In the genomic region with DNA sequence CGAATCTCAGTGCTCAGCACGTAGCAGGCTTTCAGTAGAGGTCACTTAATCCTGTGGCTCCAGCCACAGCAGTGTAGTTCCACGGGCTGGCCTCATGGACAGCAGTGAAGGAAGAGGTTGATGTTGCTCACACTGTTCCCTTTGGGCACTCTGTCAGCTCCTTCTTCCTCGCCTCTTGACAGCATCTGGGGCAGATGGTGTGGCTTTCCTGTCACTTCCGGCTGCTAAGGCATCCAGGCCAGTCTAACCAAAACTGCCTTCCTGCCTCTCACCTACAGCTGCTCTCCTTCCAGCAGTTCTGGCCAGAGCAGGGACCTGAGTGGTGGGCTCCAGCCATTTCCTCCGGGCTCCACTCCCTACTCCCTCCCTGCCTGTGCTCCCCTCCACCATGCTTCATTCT, we compare ENCODE assay signal across 12 cellular contexts. TPM values are rescaled to one million over a fixed set of nuclear protein-coding genes. Genes with fewer than 3 reads are reported as not detected.
"Had no signal": no experiment of that assay in that cellular context is flagged by ENCODE, and none has a peak within 500 bp of the region (broad histone marks: within the 10 kb centered on the region; RNA-seq: fewer than 3 reads in every experiment).

No MANE protein-coding gene starts in this region.

RNA-seq across cellular contexts. Expression of gene CLTRN, which starts 9.8 kb away (rescaled TPM):
- total RNA-seq: activated CD8-positive, alpha-beta T cell treated with anti-CD3 and anti-CD28 coated beads, Interleukin-2, amount 10 ng/mL, durations not matched to agents 7 days and 5 days; activated T-helper 1 cell treated with anti-CD3 and anti-CD28 coated beads, Interleukin-12 subunit alpha, Interleukin-12 subunit beta, Interleukin-2, Interleukin-4 antibody, amounts not matched to agents 30 ng/mL and 10 ng/mL and 1 ng/mL, durations not matched to agents 14 hours and 24 hours and 36 hours; ascending aorta; dermis microvascular lymphatic vessel endothelial cell; T-helper 1 cell treated with Interleukin-12 subunit alpha and Interleukin-12 subunit beta and Interleukin-4 antibody, amounts not matched to agents 30 ng/mL and 1 ng/mL, for 36 hours had no signal

RNA-seq across cellular contexts. Expression of gene ACE2, which starts 54.0 kb away (rescaled TPM):
- total RNA-seq: activated CD4-positive, alpha-beta memory T cell treated with anti-CD3 and anti-CD28 coated beads for 36 hours; activated CD4-positive, alpha-beta T cell treated with anti-CD3 and anti-CD28 coated beads for 36 hours; activated CD4-positive, alpha-beta T cell treated with anti-CD3 and anti-CD28 coated beads, Interleukin-2, amount 10 ng/mL, durations not matched to agents 24 days and 14 days; activated CD8-positive, alpha-beta memory T cell treated with anti-CD3 and anti-CD28 coated beads for 36 hours; activated CD8-positive, alpha-beta memory T cell treated with anti-CD3 and anti-CD28 coated beads, Interleukin-2, amount 10 ng/mL, durations not matched to agents 7 days and 5 days; activated CD8-positive, alpha-beta T cell treated with anti-CD3 and anti-CD28 coated beads, Interleukin-2, amount 10 ng/mL, durations not matched to agents 7 days and 5 days; activated naive CD4-positive, alpha-beta T cell treated with anti-CD3 and anti-CD28 coated beads for 36 hours; activated T-helper 2 cell treated with anti-CD3 and anti-CD28 coated beads, Interferon-gamma antibody, Interleukin-2, Interleukin-4, amounts not matched to agents 10 μg/mL and 5 μg/mL and 100 μg/mL, durations not matched to agents 14 hours and 24 hours and 36 hours; dermis microvascular lymphatic vessel endothelial cell; T-helper 1 cell treated with Interleukin-12 subunit alpha and Interleukin-12 subunit beta and Interleukin-4 antibody, amounts not matched to agents 30 ng/mL and 1 ng/mL, for 36 hours had no signal
